In genomic region chr6:109358204-109358603, GRCh38 we compare ENCODE assay signal across 30 cellular contexts.
"Had no signal": no experiment of that assay in that cellular context is flagged by ENCODE, and none has a peak within 500 bp of the region (broad histone marks: within the 10 kb centered on the region; RNA-seq: fewer than 3 reads in every experiment).

No MANE protein-coding gene starts in this region.

- H3K4me3 ChIP-seq: dorsolateral prefrontal cortex, esophagus muscularis mucosa, gastroesophageal sphincter, heart right ventricle, left lung, mucosa of descending colon, psoas muscle, sigmoid colon, suprapubic skin, transverse colon, upper lobe of right lung, uterus had no signal

- H3K27me3 Mint-ChIP-seq: naive B cell; stimulated activated memory B cell treated with anti-CD40 and anti-IgM and Interleukin-4, amounts not matched to agents 10 μg/mL and 1 μg/mL and 100 μg/mL, for 72 hours; stimulated activated naive CD8-positive, alpha-beta T cell treated with anti-CD3 and anti-CD28 coated beads, Interleukin-15, Interleukin-2, amounts not matched to agents 100 ng/mL and 50 ng/mL, for 24 hours had no signal

- DNase-seq: dorsolateral prefrontal cortex; effector CD4-positive, alpha-beta T cell; foreskin keratinocyte; glutamatergic neuron; heart right ventricle; hippocampal formation; left cardiac atrium; left lung; mesenchymal stem cell; mucosa of descending colon; naive B cell; nephron progenitor cell; nucleus accumbens; psoas muscle; right cardiac atrium; sigmoid colon; stimulated activated CD4-positive, alpha-beta T cell treated with anti-CD3 and anti-CD28 coated beads, Interleukin-2, amount 100 ng/mL, for 24 hours; stimulated activated CD4-positive, alpha-beta T cell treated with anti-CD3 and anti-CD28 coated beads, Interleukin-4, amount 100 ng/mL, for 24 hours; transverse colon; upper lobe of right lung; uterus had no signal

- H3K27me3 ChIP-seq: dorsolateral prefrontal cortex, esophagus muscularis mucosa, foreskin keratinocyte, gastroesophageal sphincter, heart right ventricle, left lung, sigmoid colon, suprapubic skin, transverse colon, upper lobe of right lung, uterus had no signal

- ATAC-seq: foreskin keratinocyte; gastroesophageal sphincter; heart right ventricle; left cardiac atrium; left lung; mucosa of descending colon; psoas muscle; right cardiac atrium; stimulated activated memory B cell treated with anti-CD40 and anti-IgM and Interleukin-4, amounts not matched to agents 10 μg/mL and 1 μg/mL and 100 μg/mL, for 72 hours; upper lobe of right lung had no signal

- H3K4me3 Mint-ChIP-seq: mesothelial cell of epicardium; naive B cell; nephron progenitor cell; stimulated activated memory B cell treated with anti-CD40 and anti-IgM and Interleukin-4, amounts not matched to agents 10 μg/mL and 1 μg/mL and 100 μg/mL, for 72 hours; stimulated activated naive CD8-positive, alpha-beta T cell treated with anti-CD3 and anti-CD28 coated beads, Interleukin-15, Interleukin-2, amounts not matched to agents 100 ng/mL and 50 ng/mL, for 24 hours had no signal

- H3K36me3 ChIP-seq: uterus had no signal

- H3K27ac Mint-ChIP-seq: mesothelial cell of epicardium; nephron progenitor cell; stimulated activated memory B cell treated with anti-CD40 and anti-IgM and Interleukin-4, amounts not matched to agents 10 μg/mL and 1 μg/mL and 100 μg/mL, for 72 hours; stimulated activated naive CD8-positive, alpha-beta T cell treated with anti-CD3 and anti-CD28 coated beads, Interleukin-15, Interleukin-2, amounts not matched to agents 100 ng/mL and 50 ng/mL, for 24 hours had no signal

- H3K27ac ChIP-seq: dorsolateral prefrontal cortex, esophagus muscularis mucosa, foreskin keratinocyte, gastroesophageal sphincter, heart right ventricle, left lung, psoas muscle, sigmoid colon, suprapubic skin, transverse colon, upper lobe of right lung, uterus had no signal

- H3K4me1 ChIP-seq: foreskin keratinocyte, sigmoid colon, transverse colon, upper lobe of right lung, uterus had no signal

- H3K4me1 Mint-ChIP-seq: mesothelial cell of epicardium, nephron progenitor cell had no signal

- FAIRE-seq: colon, endothelial cell of umbilical vein, islet of Langerhans had no signal

- H3K9me3 ChIP-seq: left lung, psoas muscle, transverse colon, upper lobe of right lung, uterus had no signal
